9 cellular contexts compared by ENCODE assay signal in the genomic region with DNA sequence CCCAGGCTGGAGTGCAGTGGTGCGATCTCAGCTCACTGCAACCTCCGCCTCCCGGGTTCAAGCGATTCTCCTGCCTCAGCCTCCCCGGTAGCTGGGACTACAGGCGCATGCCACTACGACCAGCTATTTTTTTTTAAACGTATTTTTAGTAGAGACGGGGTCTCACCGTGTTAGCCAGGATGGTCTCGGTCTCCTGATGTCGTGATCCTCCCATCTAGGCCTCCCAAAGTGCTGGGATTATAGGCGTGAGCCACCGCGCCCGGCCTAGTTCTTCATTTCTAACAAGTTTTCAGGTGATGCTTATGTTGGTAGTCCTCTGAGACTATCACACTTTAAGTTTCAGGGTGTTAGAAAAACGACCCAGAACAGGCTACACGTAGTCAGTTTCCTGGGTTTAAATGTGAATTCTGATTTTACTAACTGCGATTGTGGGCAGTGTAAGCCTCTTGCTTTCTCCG. TPM values are rescaled to one million over a fixed set of nuclear protein-coding genes. Genes with fewer than 3 reads are reported as not detected.
A peak's percentile ranks its signal among the peaks of the same experiment; 100 is the strongest.
DNase-seq lines count a peak whose midpoint lies in the region; FAIRE-seq and TF ChIP-seq lines count a peak whose summit lies in the region.
"Not testable (repeated sequence)": the region's sequence is repeated elsewhere in the genome, so short reads cannot be mapped to it uniquely, and the experiment has no call there.
"Had no signal": no experiment of that assay in that cellular context is flagged by ENCODE, and none has a peak within 500 bp of the region (broad histone marks: within the 10 kb centered on the region; RNA-seq: fewer than 3 reads in every experiment).

No MANE protein-coding gene starts in this region.

- H3K27ac Mint-ChIP-seq in endothelial cell (ENCODE audit: unreplicated experiment): peak overlapping the region; percentile 88

- not testable (repeated sequence) for H4K20me1 ChIP-seq in SU-DHL-6 (ENCODE audit: low read depth, low read length); keratinocyte (ENCODE audit: control insufficient read depth, extremely low read depth, insufficient read depth, low read length)

- H3K9me3 ChIP-seq in SU-DHL-6 (ENCODE audit: insufficient read depth, low read length); adipocyte (ENCODE audit: control insufficient read depth, low read length); keratinocyte (ENCODE audit: control insufficient read depth, low read depth, low read length); neutrophil: not testable (repeated sequence)

- peak overlapping the region; percentile 89 for H3K27ac ChIP-seq in C4-2B
- H3K27ac ChIP-seq in HL-60 (replicated peaks): peak overlapping the region; percentile 93
- peak overlapping the region; percentile 31; the same call in 1 of the 2 replicates for H3K27ac ChIP-seq in SU-DHL-6 (ENCODE audit: low read depth, low read length)
- H3K27ac ChIP-seq in keratinocyte (ENCODE audit: control insufficient read depth, insufficient read depth, low read length): peak overlapping the region; percentile 78
- H3K27ac ChIP-seq in neutrophil: peak overlapping the region; percentile 85
- peak overlapping the region; percentile 59 for H3K27ac ChIP-seq in temporal lobe (ENCODE audit: low read depth, low read length)

- peak overlapping the region; percentile 95 for H3K4me2 ChIP-seq in SU-DHL-6 (ENCODE audit: low read depth, low read length, poor library complexity, severe bottlenecking)
- peak overlapping the region; percentile 93 for H3K4me2 ChIP-seq in keratinocyte (ENCODE audit: control insufficient read depth, extremely low read depth, insufficient read depth, low read depth, low read length)

- H3K9me1 ChIP-seq in keratinocyte (ENCODE audit: control insufficient read depth, extremely low read depth, insufficient read depth, low read length): not testable (repeated sequence)

- H3K9me3 Mint-ChIP-seq in endothelial cell (ENCODE audit: unreplicated experiment): not testable (repeated sequence)

- not testable (repeated sequence) for H3K4me1 Mint-ChIP-seq in endothelial cell (ENCODE audit: unreplicated experiment)

- not testable (repeated sequence) for DNase-seq in HL-60 (ENCODE audit: low read depth in 1 of 2, low spot score in 1 of 2); adipocyte (ENCODE audit: low read depth); endothelial cell (ENCODE audit: low spot score); keratinocyte (ENCODE audit: low read depth, low spot score)

- H3K4me3 ChIP-seq in HL-60 (replicated peaks; ENCODE audit: insufficient read depth, low read length) (peak overlapping the region; percentile 65), SU-DHL-6 (ENCODE audit: insufficient read depth, low read length, poor library complexity, severe bottlenecking) (peak overlapping the region; percentile 81), adipocyte (ENCODE audit: low read length) (peak overlapping the region; percentile 90), keratinocyte (ENCODE audit: control insufficient read depth in 2 of 3, extremely low read depth in 1 of 3, insufficient read depth in 2 of 3, low read depth in 1 of 3, low read length in 3 of 3) (peak overlapping the region; percentile 79 to 90 (median 85)), neutrophil (ENCODE audit: low read depth in 1 of 2, low read length in 1 of 2) (peak overlapping the region; percentile 94 to 95)

- not testable (repeated sequence) for FAIRE-seq in keratinocyte (lab: Jason Lieb, UNC)

- peaks cover 25% of the 10 kb centered on the region for H3F3A ChIP-seq in SU-DHL-6 (ENCODE audit: insufficient read depth)

- not testable (repeated sequence) for TF ChIP-seq CTCF in C4-2B (conservative IDR thresholded peaks at IDR 0.05); HL-60 (IDR thresholded peaks at IDR 0.05; ENCODE audit: insufficient read depth, low read length); SU-DHL-6 (IDR thresholded peaks at IDR 0.05; ENCODE audit: insufficient read depth, low read length, poor library complexity, severe bottlenecking); endothelial cell (IDR thresholded peaks at IDR 0.05; ENCODE audit: unreplicated experiment); keratinocyte (optimal IDR thresholded peaks at IDR 0.05 in 1 of 3, IDR thresholded peaks at IDR 0.05 in 1 of 3, conservative IDR thresholded peaks at IDR 0.05 in 1 of 3; ENCODE audit: extremely low read depth in 1 of 3, insufficient read depth in 2 of 3, low read length in 3 of 3); neutrophil (IDR thresholded peaks at IDR 0.05)

- not testable (repeated sequence) for H3K36me3 ChIP-seq in SU-DHL-6 (ENCODE audit: low read length); keratinocyte (ENCODE audit: control insufficient read depth in 2 of 2, extremely low read depth in 1 of 2, insufficient read depth in 2 of 2, low read length in 2 of 2); neutrophil
- peaks cover 20% of the 10 kb centered on the region for H3K36me3 ChIP-seq in adipocyte (ENCODE audit: control insufficient read depth, insufficient read depth, low read length, severe bottlenecking)

- H3K4me1 ChIP-seq in adipocyte (ENCODE audit: control insufficient read depth, insufficient read depth, low read length) (peaks cover 12% of the 10 kb centered on the region), neutrophil (ENCODE audit: control insufficient read depth in 1 of 2, insufficient read depth in 1 of 2, low read depth in 1 of 2, low read length in 1 of 2) (peaks cover 66 to 76% of the 10 kb centered on the region in 2 experiments)
- H3K4me1 ChIP-seq in keratinocyte (ENCODE audit: control insufficient read depth, extremely low read depth, insufficient read depth, low read length): not testable (repeated sequence)

- peak overlapping the region; percentile 82; the same call in 1 of the 2 replicates for H3K9ac ChIP-seq in SU-DHL-6 (ENCODE audit: low read length)
- H3K9ac ChIP-seq in adipocyte (ENCODE audit: low read length): peak overlapping the region; percentile 91
- H3K9ac ChIP-seq in keratinocyte (ENCODE audit: control insufficient read depth, extremely low read depth, insufficient read depth, low read length): peak overlapping the region; percentile 87

- H3K79me2 ChIP-seq in SU-DHL-6 (ENCODE audit: insufficient read depth, low read length) (peaks cover 42% of the 10 kb centered on the region), keratinocyte (ENCODE audit: control insufficient read depth, insufficient read depth, low read length) (peaks cover 38% of the 10 kb centered on the region)

- dilution Hi-C loops in keratinocyte (cut with MboI; ENCODE audit: extremely low pct_ligation_motif_present, low sequenced_read_pairs): not testable (repeated sequence)

- not testable (repeated sequence) for H3K27me3 Mint-ChIP-seq in endothelial cell (ENCODE audit: unreplicated experiment)

- H3K36me3 Mint-ChIP-seq in endothelial cell (ENCODE audit: low read depth, unreplicated experiment): not testable (repeated sequence)

- peak overlapping the region; percentile 99 for H3K4me3 Mint-ChIP-seq in endothelial cell (ENCODE audit: unreplicated experiment)

- H2AFZ ChIP-seq in SU-DHL-6 (ENCODE audit: low read depth, low read length, severe bottlenecking): peak overlapping the region; percentile 81
- peak overlapping the region; percentile 96 for H2AFZ ChIP-seq in keratinocyte (ENCODE audit: control insufficient read depth, low read length)

- not testable (repeated sequence) for H3K27me3 ChIP-seq in HL-60 (ENCODE audit: insufficient read depth, poor library complexity, severe bottlenecking); SU-DHL-6 (ENCODE audit: low read length); adipocyte (replicated peaks; ENCODE audit: control insufficient read depth, insufficient read depth, low read length); keratinocyte (ENCODE audit: control insufficient read depth, extremely low read depth, insufficient read depth, low read length); neutrophil

- not testable (repeated sequence) for H3K9me2 ChIP-seq in SU-DHL-6 (replicated peaks; ENCODE audit: insufficient read depth, low read length)

RNA-seq across cellular contexts. Expression of gene CEBPZOS, which starts 0.4 kb away (rescaled TPM):
- total RNA-seq in endothelial cell (ENCODE audit: unreplicated experiment) (18.5 TPM), temporal lobe (24.6 TPM)
- 32.8 to 42.9 TPM (median 36.3 TPM) in 3 replicates for polyA plus RNA-seq in keratinocyte
- 21.0 TPM for polyA plus RNA-seq in keratinocyte (2011; ENCODE audit: low read depth)
- polyA plus RNA-seq in keratinocyte (2011; cell fraction: cytosol; rRNA removed): 34.1 and 53.1 TPM in 2 replicates
- polyA plus RNA-seq in keratinocyte (2011; cell fraction: nucleus; rRNA removed): 21.3 and 23.4 TPM in 2 replicates
- 27.3 and 28.2 TPM in 2 replicates for polyA plus RNA-seq in keratinocyte (2012; ENCODE audit: low replicate concordance)
- 8.3 to 14.0 TPM (median 8.6 TPM) in 3 replicates for polyA minus RNA-seq in keratinocyte
- polyA minus RNA-seq in keratinocyte (2011; cell fraction: cytosol; rRNA and poly(A)+ RNA removed): 10.9 TPM
- polyA minus RNA-seq in keratinocyte (2011; cell fraction: nucleus; rRNA and poly(A)+ RNA removed): 2.3 and 5.0 TPM in 2 replicates

RNA-seq across cellular contexts. Expression of gene SULT6B1, which starts 7.4 kb away (rescaled TPM):
- total RNA-seq in endothelial cell (ENCODE audit: unreplicated experiment): not detected
- polyA plus RNA-seq in keratinocyte: not detected in 3 replicates
- polyA plus RNA-seq in keratinocyte (2011; ENCODE audit: low read depth): not detected
- not detected in 2 replicates for polyA plus RNA-seq in keratinocyte (2011; cell fraction: cytosol; rRNA removed)
- polyA plus RNA-seq in keratinocyte (2011; cell fraction: nucleus; rRNA removed): not detected in 2 replicates
- polyA plus RNA-seq in keratinocyte (2012; ENCODE audit: low replicate concordance): not detected in 2 replicates
- not detected in 3 replicates for polyA minus RNA-seq in keratinocyte
- not detected for polyA minus RNA-seq in keratinocyte (2011; cell fraction: cytosol; rRNA and poly(A)+ RNA removed)
- not detected in 2 replicates for polyA minus RNA-seq in keratinocyte (2011; cell fraction: nucleus; rRNA and poly(A)+ RNA removed)
- not detected for total RNA-seq in temporal lobe
- total RNA-seq: occipital lobe had no signal

RNA-seq across cellular contexts. Expression of gene CEBPZ, which starts 35.5 kb away (rescaled TPM):
- total RNA-seq in endothelial cell (ENCODE audit: unreplicated experiment): 41.2 TPM
- polyA plus RNA-seq in keratinocyte: 16.8 to 33.8 TPM (median 16.9 TPM) in 3 replicates
- 186 TPM for polyA plus RNA-seq in keratinocyte (2011; ENCODE audit: low read depth)
- 16.2 and 22.5 TPM in 2 replicates for polyA plus RNA-seq in keratinocyte (2011; cell fraction: cytosol; rRNA removed)
- 14.5 and 23.3 TPM in 2 replicates for polyA plus RNA-seq in keratinocyte (2011; cell fraction: nucleus; rRNA removed)
- 41.1 and 48.1 TPM in 2 replicates for polyA plus RNA-seq in keratinocyte (2012; ENCODE audit: low replicate concordance)
- 3.4 to 30.6 TPM (median 13.6 TPM) in 3 replicates for polyA minus RNA-seq in keratinocyte
- 12.7 TPM for polyA minus RNA-seq in keratinocyte (2011; cell fraction: cytosol; rRNA and poly(A)+ RNA removed)
- polyA minus RNA-seq in keratinocyte (2011; cell fraction: nucleus; rRNA and poly(A)+ RNA removed): 14.6 and 24.0 TPM in 2 replicates
- total RNA-seq in temporal lobe: 44.3 TPM

RNA-seq across cellular contexts. Expression of gene NDUFAF7, which starts 35.6 kb away (rescaled TPM):
- 16.6 TPM for total RNA-seq in endothelial cell (ENCODE audit: unreplicated experiment)
- polyA plus RNA-seq in keratinocyte: 11.5 to 27.7 TPM (median 20.8 TPM) in 3 replicates
- polyA plus RNA-seq in keratinocyte (2011; ENCODE audit: low read depth): 8.6 TPM
- polyA plus RNA-seq in keratinocyte (2011; cell fraction: cytosol; rRNA removed): 7.2 and 11.0 TPM in 2 replicates
- polyA plus RNA-seq in keratinocyte (2011; cell fraction: nucleus; rRNA removed): 53.1 and 69.6 TPM in 2 replicates
- 10.1 and 12.5 TPM in 2 replicates for polyA plus RNA-seq in keratinocyte (2012; ENCODE audit: low replicate concordance)
- polyA minus RNA-seq in keratinocyte: 3.8 to 16.4 TPM (median 15.0 TPM) in 3 replicates
- polyA minus RNA-seq in keratinocyte (2011; cell fraction: cytosol; rRNA and poly(A)+ RNA removed): 7.9 TPM
- 8.8 and 13.1 TPM in 2 replicates for polyA minus RNA-seq in keratinocyte (2011; cell fraction: nucleus; rRNA and poly(A)+ RNA removed)
- total RNA-seq in temporal lobe: 25.3 TPM

RNA-seq across cellular contexts. Expression of gene EIF2AK2, which starts 39.1 kb away (rescaled TPM):
- total RNA-seq in endothelial cell (ENCODE audit: unreplicated experiment) (32.9 TPM), temporal lobe (47.5 TPM)
- 27.6 to 54.6 TPM (median 38.2 TPM) in 3 replicates for polyA plus RNA-seq in keratinocyte
- 17.2 TPM for polyA plus RNA-seq in keratinocyte (2011; ENCODE audit: low read depth)
- polyA plus RNA-seq in keratinocyte (2011; cell fraction: cytosol; rRNA removed): 23.0 and 44.4 TPM in 2 replicates
- polyA plus RNA-seq in keratinocyte (2011; cell fraction: nucleus; rRNA removed): 24.3 and 33.0 TPM in 2 replicates
- polyA plus RNA-seq in keratinocyte (2012; ENCODE audit: low replicate concordance): 5.6 and 45.0 TPM in 2 replicates
- 14.7 to 62.7 TPM (median 30.9 TPM) in 3 replicates for polyA minus RNA-seq in keratinocyte
- polyA minus RNA-seq in keratinocyte (2011; cell fraction: cytosol; rRNA and poly(A)+ RNA removed): 32.4 TPM
- polyA minus RNA-seq in keratinocyte (2011; cell fraction: nucleus; rRNA and poly(A)+ RNA removed): 24.4 and 52.4 TPM in 2 replicates

Comparison
In these comparisons a context has a peak if more than half of its experiments do, and no peak if none do; other contexts are left out.
1. H3K27ac ChIP-seq: peak in every context shown above with its lines; median percentile 93 in HL-60; 89 in C4-2B; 85 in neutrophil; 78 in keratinocyte; 59 in temporal lobe; 31 in SU-DHL-6.